Comparison of ENCODE assay signal across 2 cellular contexts in genomic region chr13:44930280-44930679, GRCh38.
TF ChIP-seq lines count a peak whose summit lies in the region.

No MANE protein-coding gene starts in this region.

TF ChIP-seq in H1, 55 proteins besides CTCF, POLR2A, EP300 and RAD21:
- TF ChIP-seq KDM5A (IDR thresholded peaks at IDR 0.05; ENCODE audit: low read length) (no peak), HDAC2 (IDR thresholded peaks at IDR 0.05; ENCODE audit: borderline replicate concordance in 1 of 2, low read depth in 2 of 2, low read length in 2 of 2) (no peak), SP4 (IDR thresholded peaks at IDR 0.05; ENCODE audit: low read length) (no peak), GTF2F1 (IDR thresholded peaks at IDR 0.05; ENCODE audit: borderline replicate concordance, low read depth, low read length) (no peak), USF2 (IDR thresholded peaks at IDR 0.05; ENCODE audit: low read length) (no peak), CREB1 (IDR thresholded peaks at IDR 0.05) (no peak), PHF8 (conservative IDR thresholded peaks at IDR 0.05; ENCODE audit: low read depth, low read length) (no peak), ZNF274 (IDR thresholded peaks at IDR 0.05; ENCODE audit: borderline replicate concordance, extremely low read depth, low read length) (no peak), SP2 (IDR thresholded peaks at IDR 0.05; ENCODE audit: low read length) (no peak), POLR2AphosphoS5 (IDR thresholded peaks at IDR 0.05; ENCODE audit: low read depth, low read length) (no peak), KDM4A (IDR thresholded peaks at IDR 0.05; ENCODE audit: low read depth, low read length, severe bottlenecking) (no peak), TCF12 (IDR thresholded peaks at IDR 0.05; ENCODE audit: low read depth, low read length) (no peak), CEBPB (IDR thresholded peaks at IDR 0.05; ENCODE audit: low read depth, low read length) (no peak), MAFK (IDR thresholded peaks at IDR 0.05; ENCODE audit: low read depth, low read length) (no peak), JUN (IDR thresholded peaks at IDR 0.05; ENCODE audit: low read depth, low read length) (no peak), SUZ12 (IDR thresholded peaks at IDR 0.05; ENCODE audit: low read length) (no peak), MAX (IDR thresholded peaks at IDR 0.05) (no peak), YY1 (IDR thresholded peaks at IDR 0.05; ENCODE audit: low read depth, low read length) (no peak)

TF ChIP-seq in SK-N-SH, 30 proteins besides CTCF, POLR2A, EP300 and RAD21:
- TF ChIP-seq YY1 (IDR thresholded peaks at IDR 0.05; ENCODE audit: low read depth) (no peak), NFIC (IDR thresholded peaks at IDR 0.05; ENCODE audit: borderline replicate concordance) (no peak), FOXM1 (IDR thresholded peaks at IDR 0.05; ENCODE audit: low read depth) (no peak), NRF1 (IDR thresholded peaks at IDR 0.05; ENCODE audit: low read depth, low read length) (no peak), TCF12 (IDR thresholded peaks at IDR 0.05) (no peak), FOSL2 (IDR thresholded peaks at IDR 0.05; ENCODE audit: borderline replicate concordance, low read depth) (no peak), TAF1 (IDR thresholded peaks at IDR 0.05; ENCODE audit: borderline replicate concordance, low read depth, low read length) (no peak), ZBTB33 (IDR thresholded peaks at IDR 0.05; ENCODE audit: borderline replicate concordance, low read depth) (no peak), GATA2 (CRISPR knock-in tag; IDR thresholded peaks at IDR 0.05) (no peak), POLR2AphosphoS5 (IDR thresholded peaks at IDR 0.05; ENCODE audit: low read depth, low read length) (no peak), REST (IDR thresholded peaks at IDR 0.05; ENCODE audit: low read depth, low read length) (no peak), TEAD4 (IDR thresholded peaks at IDR 0.05; ENCODE audit: borderline replicate concordance, insufficient read depth) (no peak), USF1 (IDR thresholded peaks at IDR 0.05; ENCODE audit: borderline replicate concordance, low read depth) (no peak), USF2 (IDR thresholded peaks at IDR 0.05; ENCODE audit: borderline replicate concordance, low read depth, low read length) (no peak), RFX5 (IDR thresholded peaks at IDR 0.05; ENCODE audit: low read length) (no peak)
- TF ChIP-seq, protein P1, sequence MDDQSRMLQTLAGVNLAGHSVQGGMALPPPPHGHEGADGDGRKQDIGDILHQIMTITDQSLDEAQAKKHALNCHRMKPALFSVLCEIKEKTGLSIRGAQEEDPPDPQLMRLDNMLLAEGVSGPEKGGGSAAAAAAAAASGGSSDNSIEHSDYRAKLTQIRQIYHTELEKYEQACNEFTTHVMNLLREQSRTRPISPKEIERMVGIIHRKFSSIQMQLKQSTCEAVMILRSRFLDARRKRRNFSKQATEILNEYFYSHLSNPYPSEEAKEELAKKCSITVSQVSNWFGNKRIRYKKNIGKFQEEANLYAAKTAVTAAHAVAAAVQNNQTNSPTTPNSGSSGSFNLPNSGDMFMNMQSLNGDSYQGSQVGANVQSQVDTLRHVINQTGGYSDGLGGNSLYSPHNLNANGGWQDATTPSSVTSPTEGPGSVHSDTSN (IDR thresholded peaks at IDR 0.05): no peak
TF ChIP-seq in SK-N-SH: peak in this region for 0.
